Comparison of ENCODE assay signal across 8 cellular contexts in the genomic region with DNA sequence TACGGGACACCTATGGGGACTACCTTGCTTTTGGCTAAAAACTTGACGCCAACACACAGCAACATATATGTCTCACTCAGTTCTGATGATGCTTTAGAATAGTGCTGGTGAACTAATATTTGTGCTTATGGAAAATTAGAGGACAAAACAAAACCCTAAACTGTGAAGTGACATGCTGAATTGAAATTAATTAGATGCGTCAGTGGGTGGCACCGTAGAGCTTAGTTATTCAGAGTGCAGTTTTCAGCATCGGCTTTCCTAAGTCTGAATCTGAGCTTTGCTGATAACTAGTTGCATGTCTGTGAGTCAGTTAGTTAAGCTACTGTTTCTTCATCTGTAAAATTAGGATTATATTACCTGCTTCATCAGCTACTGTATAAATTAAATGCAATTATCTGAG.
DNase-seq lines count a peak whose midpoint lies in the region; ATAC-seq and TF ChIP-seq lines count a peak whose summit lies in the region.

No MANE protein-coding gene starts in this region.

- ATAC-seq in HG02678 (IDR thresholded peaks at IDR 0.05; ENCODE audit: unreplicated experiment) (peak; percentile 63), memory B cell (ENCODE audit: low read depth) (peak; percentile 56), HG03196 (IDR thresholded peaks at IDR 0.05; ENCODE audit: unreplicated experiment) (no peak)

- no peak overlapping the region for H3K27ac Mint-ChIP-seq in memory B cell
- no peak overlapping the region for H3K27ac Mint-ChIP-seq in activated naive CD8-positive, alpha-beta T cell treated with anti-CD3 and anti-CD28 coated beads for 36 hours

- H3K27me3 ChIP-seq in adrenal gland, result no peaks in the 10 kb centered on the region

- no peak overlapping the region for H3K27ac ChIP-seq in adrenal gland

- intact Hi-C loops in adrenal gland (cut with DNase I), result no loop called here

- peak; percentile 10 for DNase-seq in GM10266 (ENCODE audit: extremely low spot score)
- DNase-seq in SW480 (ENCODE audit: low spot score), result peak; percentile 8
- DNase-seq in memory B cell (ENCODE audit: low spot score in 2 of 2), result no peak
- DNase-seq in adrenal gland, result no peak
- DNase-seq in activated naive CD8-positive, alpha-beta T cell treated with anti-CD3 and anti-CD28 coated beads for 36 hours, result no peak
- no peak for DNase-seq in NCI-H1092 treated with DMSO at 0.1 percent for 48 hours (lab: John Stamatoyannopoulos, UW)

- H3K4me3 Mint-ChIP-seq in memory B cell, result no peak overlapping the region
- H3K4me3 Mint-ChIP-seq in activated naive CD8-positive, alpha-beta T cell treated with anti-CD3 and anti-CD28 coated beads for 36 hours, result no peak overlapping the region

- H3K4me1 Mint-ChIP-seq in memory B cell, result peaks cover 3% of the 10 kb centered on the region
- no peaks in the 10 kb centered on the region for H3K4me1 Mint-ChIP-seq in activated naive CD8-positive, alpha-beta T cell treated with anti-CD3 and anti-CD28 coated beads for 36 hours

- no peaks in the 10 kb centered on the region for H3K4me1 ChIP-seq in adrenal gland (replicated peaks in 1 of 2)

- peaks cover 1% of the 10 kb centered on the region for H3K9me3 Mint-ChIP-seq in memory B cell
- peaks cover 7% of the 10 kb centered on the region for H3K9me3 Mint-ChIP-seq in activated naive CD8-positive, alpha-beta T cell treated with anti-CD3 and anti-CD28 coated beads for 36 hours

- no peak for TF ChIP-seq POLR2A in adrenal gland (IDR thresholded peaks at IDR 0.05)

- 49 to 54% (median 52%) methylated on average over 5 of the region's 5 CpGs for WGBS in adrenal gland, 4 donors

- no peaks in the 10 kb centered on the region for H3K9me3 ChIP-seq in adrenal gland (replicated peaks in 1 of 3)

- no peak overlapping the region for H3K4me3 ChIP-seq in adrenal gland

- H3K27me3 Mint-ChIP-seq in memory B cell, result no peaks in the 10 kb centered on the region
- H3K27me3 Mint-ChIP-seq in activated naive CD8-positive, alpha-beta T cell treated with anti-CD3 and anti-CD28 coated beads for 36 hours, result no peaks in the 10 kb centered on the region

- no peaks in the 10 kb centered on the region for H3K36me3 Mint-ChIP-seq in memory B cell
- no peaks in the 10 kb centered on the region for H3K36me3 Mint-ChIP-seq in activated naive CD8-positive, alpha-beta T cell treated with anti-CD3 and anti-CD28 coated beads for 36 hours

- no peaks in the 10 kb centered on the region for H3K36me3 ChIP-seq in adrenal gland (replicated peaks in 1 of 2)

- TF ChIP-seq CTCF in GM10266 (IDR thresholded peaks at IDR 0.05; ENCODE audit: control insufficient read depth, insufficient read depth, low read depth, missing control alignments) (peak; percentile 60), adrenal gland (IDR thresholded peaks at IDR 0.05) (peak in 3 of 6 experiments; percentile 3 to 31 (median 17))

Comparison
In these comparisons a context has a peak if more than half of its experiments do, and no peak if none do; other contexts are left out.
1. DNase-seq: peak in GM10266 (single experiment) and SW480 (single experiment); none in memory B cell (0 of 2), adrenal gland (0 of 7), activated naive CD8-positive, alpha-beta T cell treated with anti-CD3 and anti-CD28 coated beads for 36 hours (single experiment) and NCI-H1092 treated with DMSO at 0.1 percent for 48 hours (single experiment).